18 cellular contexts compared by ENCODE assay signal in genomic region chr4:81136161-81136910, GRCh38.
DNase-seq lines count a peak whose midpoint lies in the region; ATAC-seq and TF ChIP-seq lines count a peak whose summit lies in the region.
"Had no signal": no experiment of that assay in that cellular context is flagged by ENCODE, and none has a peak within 500 bp of the region (broad histone marks: within the 10 kb centered on the region; RNA-seq: fewer than 3 reads in every experiment).

No MANE protein-coding gene starts in this region.

- H3K4me1 Mint-ChIP-seq in activated T-cell treated with anti-CD3 and anti-CD28 coated beads, Interleukin-2, amount 50 U/mL, for 72 hours (ENCODE audit: low read depth): no peaks in the 10 kb centered on the region
- H3K4me1 Mint-ChIP-seq: activated naive CD4-positive, alpha-beta T cell treated with anti-CD3 and anti-CD28 coated beads, Interleukin-2, amount 10 ng/mL, durations not matched to agents 7 days and 5 days had no signal

- peaks cover 14% of the 10 kb centered on the region for H3K4me1 ChIP-seq in RWPE2 (ENCODE audit: insufficient read depth, poor library complexity, severe bottlenecking)
- peaks cover 0 to 9% (median 0%) of the 10 kb centered on the region in 4 donors for H3K4me1 ChIP-seq in transverse colon
- H3K4me1 ChIP-seq: colonic mucosa, thyroid gland had no signal

- no peak for TF ChIP-seq POLR2A in transverse colon (IDR thresholded peaks at IDR 0.05)

- H3K36me3 Mint-ChIP-seq in activated T-cell treated with anti-CD3 and anti-CD28 coated beads, Interleukin-2, amount 50 U/mL, for 72 hours (ENCODE audit: insufficient read depth in 2 of 2): peaks cover 0 to 1% of the 10 kb centered on the region in 2 donors
- H3K36me3 Mint-ChIP-seq: activated naive CD4-positive, alpha-beta T cell treated with anti-CD3 and anti-CD28 coated beads, Interleukin-2, amount 10 ng/mL, durations not matched to agents 7 days and 5 days had no signal

- H3K27me3 ChIP-seq in RWPE2 (ENCODE audit: insufficient read depth, poor library complexity, severe bottlenecking): no peaks in the 10 kb centered on the region
- H3K27me3 ChIP-seq in transverse colon: peaks cover 7% of the 10 kb centered on the region
- H3K27me3 ChIP-seq: colonic mucosa, esophagus squamous epithelium, thyroid gland had no signal

- H3K4me3 ChIP-seq in RWPE2 (ENCODE audit: severe bottlenecking) (no peak overlapping the region), transverse colon (no peak overlapping the region)
- H3K4me3 ChIP-seq: colonic mucosa, esophagus squamous epithelium, thyroid gland had no signal

- in situ Hi-C loops in transverse colon (cut with MboI; ENCODE audit: low pct_ligation_motif_present in 1 of 4, low pct_unique_long_range_greater_than_20kb in 1 of 4, low sequenced_read_pairs in 3 of 4): no loop called here

- intact Hi-C loops in Right ventricle myocardium inferior (cut with DNase I) (no loop called here), cardiac septum (cut with DNase I) (no loop called here), transverse colon (cut with DNase I; ENCODE audit: low total_unique reads) (no loop called here)

- TF ChIP-seq EP300 in transverse colon (IDR thresholded peaks at IDR 0.05; ENCODE audit: low read depth): no peak

- H3K36me3 ChIP-seq in RWPE2 (ENCODE audit: low read depth) (no peaks in the 10 kb centered on the region), transverse colon (no peaks in the 10 kb centered on the region)
- H3K36me3 ChIP-seq: colonic mucosa, esophagus squamous epithelium, thyroid gland had no signal

- no peak overlapping the region for H3K27ac Mint-ChIP-seq in activated T-cell treated with anti-CD3 and anti-CD28 coated beads, Interleukin-2, amount 50 U/mL, for 72 hours
- H3K27ac Mint-ChIP-seq: activated naive CD4-positive, alpha-beta T cell treated with anti-CD3 and anti-CD28 coated beads, Interleukin-2, amount 10 ng/mL, durations not matched to agents 7 days and 5 days had no signal

- DNase-seq in Right ventricle myocardium inferior (ENCODE audit: missing footprints) (no peak), cardiac septum (ENCODE audit: low spot score) (no peak), RWPE2 (ENCODE audit: low spot score) (no peak), fibroblast of the conjunctiva (ENCODE audit: low read depth) (peak; percentile 91), transverse colon (no peak), GOT3 (lab: John Stamatoyannopoulos, UW) (no peak), NCI-H2196 (lab: John Stamatoyannopoulos, UW; ENCODE audit: unreplicated experiment) (no peak)
- no peak for DNase-seq in activated T-cell treated with anti-CD3 and anti-CD28 coated beads, Interleukin-2, amount 50 U/mL, for 72 hours
- DNase-seq: 8988T; activated naive CD4-positive, alpha-beta T cell treated with anti-CD3 and anti-CD28 coated beads, Interleukin-2, amount 10 ng/mL, durations not matched to agents 7 days and 5 days; colonic mucosa; esophagus squamous epithelium; KG1; mesendoderm; NCI-H187; occipital lobe; thyroid gland had no signal

- peaks cover 12% of the 10 kb centered on the region for H3K27me3 Mint-ChIP-seq in activated T-cell treated with anti-CD3 and anti-CD28 coated beads, Interleukin-2, amount 50 U/mL, for 72 hours (ENCODE audit: low read depth)
- H3K27me3 Mint-ChIP-seq: activated naive CD4-positive, alpha-beta T cell treated with anti-CD3 and anti-CD28 coated beads, Interleukin-2, amount 10 ng/mL, durations not matched to agents 7 days and 5 days had no signal

- TF ChIP-seq CTCF in RWPE2 (IDR thresholded peaks at IDR 0.05; ENCODE audit: poor library complexity, severe bottlenecking): no peak
- TF ChIP-seq CTCF in transverse colon (IDR thresholded peaks at IDR 0.05): no peak

- no peaks in the 10 kb centered on the region for H3K9me3 Mint-ChIP-seq in activated T-cell treated with anti-CD3 and anti-CD28 coated beads, Interleukin-2, amount 50 U/mL, for 72 hours
- H3K9me3 Mint-ChIP-seq: activated naive CD4-positive, alpha-beta T cell treated with anti-CD3 and anti-CD28 coated beads, Interleukin-2, amount 10 ng/mL, durations not matched to agents 7 days and 5 days had no signal

- ATAC-seq in Right ventricle myocardium inferior: peak; percentile 59
- no peak; the same call in 2 of the 3 replicates for ATAC-seq in RWPE2 (ENCODE audit: low read depth)
- no peak for ATAC-seq in activated T-cell treated with anti-CD3 and anti-CD28 coated beads, Interleukin-2, amount 50 U/mL, for 72 hours (replicated peaks in 1 of 2)

- H3K9me3 ChIP-seq in RWPE2 (ENCODE audit: severe bottlenecking): no peaks in the 10 kb centered on the region
- H3K9me3 ChIP-seq in transverse colon: no peaks in the 10 kb centered on the region
- H3K9me3 ChIP-seq: colonic mucosa, esophagus squamous epithelium, thyroid gland had no signal

- H3K27ac ChIP-seq in RWPE2 (ENCODE audit: poor library complexity, severe bottlenecking): peak overlapping the region; percentile 1
- H3K27ac ChIP-seq in transverse colon: peak overlapping the region; percentile 5 to 41 (median 29)
- H3K27ac ChIP-seq: colonic mucosa, thyroid gland, VCaP had no signal

- 58 to 60% methylated on average over 8 of the region's 8 CpGs for WGBS in transverse colon (ENCODE audit: low coverage in 1 of 2), 2 donors

- no peak overlapping the region for H3K4me3 Mint-ChIP-seq in activated T-cell treated with anti-CD3 and anti-CD28 coated beads, Interleukin-2, amount 50 U/mL, for 72 hours
- H3K4me3 Mint-ChIP-seq: activated naive CD4-positive, alpha-beta T cell treated with anti-CD3 and anti-CD28 coated beads, Interleukin-2, amount 10 ng/mL, durations not matched to agents 7 days and 5 days had no signal
